Comparison of ENCODE assay signal across 16 cellular contexts in genomic region chr9:75033789-75034473, GRCh38. TPM values are rescaled to one million over a fixed set of nuclear protein-coding genes. Genes with fewer than 3 reads are reported as not detected.
DNase-seq lines count a peak whose midpoint lies in the region; ATAC-seq and TF ChIP-seq lines count a peak whose summit lies in the region.
"Had no signal": no experiment of that assay in that cellular context is flagged by ENCODE, and none has a peak within 500 bp of the region (broad histone marks: within the 10 kb centered on the region; RNA-seq: fewer than 3 reads in every experiment).

No MANE protein-coding gene starts in this region.

- intact Hi-C loops in cardiac septum (cut with DNase I) = no loop called here

- DNase-seq in fibroblast of villous mesenchyme (ENCODE audit: low read depth) = peak; percentile 24
- no peak for DNase-seq in activated CD8-positive, alpha-beta memory T cell treated with anti-CD3 and anti-CD28 coated beads for 24 hours
- DNase-seq in cardiac septum (ENCODE audit: low spot score) = no peak
- DNase-seq in cerebellar nuclear complex (lab: John Stamatoyannopoulos, UW) = no peak
- DNase-seq: activated CD8-positive, alpha-beta memory T cell treated with anti-CD3 and anti-CD28 coated beads, Interleukin-2, amount 50 U/mL, for 48 hours; DMS153; HFFc6; KBM-7; left ventricle myocardium superior; NCI-H187; NCI-H748 treated with DMSO at 0.1 percent for 48 hours; Right ventricle myocardium superior had no signal

- no peak overlapping the region for H3K4me3 ChIP-seq in fibroblast of villous mesenchyme (ENCODE audit: low read depth, low read length)

- ATAC-seq in GM18508 (IDR thresholded peaks at IDR 0.05; ENCODE audit: insufficient read depth, unreplicated experiment) (peak; percentile 93), GM21423 (IDR thresholded peaks at IDR 0.05; ENCODE audit: unreplicated experiment) (peak; percentile 86), HG03095 (IDR thresholded peaks at IDR 0.05; ENCODE audit: unreplicated experiment) (peak; percentile 79), HG03439 (IDR thresholded peaks at IDR 0.05; ENCODE audit: unreplicated experiment) (no peak)
- ATAC-seq: left ventricle myocardium superior had no signal

- TF ChIP-seq CTCF in fibroblast of villous mesenchyme (IDR thresholded peaks at IDR 0.05; ENCODE audit: insufficient read depth, low read depth, low read length) = no peak

RNA-seq across cellular contexts. Expression of gene CARNMT1, which starts 5.8 kb away (rescaled TPM):
- 26.4 and 42.7 TPM in 2 replicates for total RNA-seq in fibroblast of villous mesenchyme
- 11.4 TPM for total RNA-seq in cardiac septum

RNA-seq across cellular contexts. Expression of gene NMRK1, which starts 54.0 kb away (rescaled TPM):
- total RNA-seq in fibroblast of villous mesenchyme (8.6 and 11.9 TPM in 2 replicates), cardiac septum (10.7 TPM)

RNA-seq across cellular contexts. Expression of gene OSTF1, which starts 54.4 kb away (rescaled TPM):
- total RNA-seq in fibroblast of villous mesenchyme (30.6 and 31.1 TPM in 2 replicates), cardiac septum (25.5 TPM)
